Comparison of ENCODE assay signal across 21 cellular contexts in genomic region chr11:104650234-104650633, GRCh38.
DNase-seq lines count a peak whose midpoint lies in the region; ATAC-seq, FAIRE-seq and TF ChIP-seq lines count a peak whose summit lies in the region.
"Had no signal": no experiment of that assay in that cellular context is flagged by ENCODE, and none has a peak within 500 bp of the region (broad histone marks: within the 10 kb centered on the region; RNA-seq: fewer than 3 reads in every experiment).

No MANE protein-coding gene starts in this region.

- POLR2A ChIA-PET in HEK293 (lab: Yijun Ruan, JAX) = no interaction called here
- POLR2A ChIA-PET in WTC11 (lab: Charles Lee) = no interaction called here

- no peak overlapping the region for H3K27ac Mint-ChIP-seq in WTC11
- H3K27ac Mint-ChIP-seq in nephron progenitor cell = no peak overlapping the region
- H3K27ac Mint-ChIP-seq: CD4-positive, alpha-beta memory T cell; stimulated activated memory B cell treated with anti-CD40 and anti-IgM and Interleukin-4, amounts not matched to agents 10 μg/mL and 1 μg/mL and 100 μg/mL, for 72 hours had no signal

- H3K9me3 Mint-ChIP-seq in WTC11 = peaks cover 30% of the 10 kb centered on the region
- peaks cover 25% of the 10 kb centered on the region for H3K9me3 Mint-ChIP-seq in nephron progenitor cell

- CTCF ChIA-PET in HEK293 (lab: Yijun Ruan, JAX) = no interaction called here
- CTCF ChIA-PET in WTC11 (lab: Charles Lee) = no interaction called here

- DNase-seq in activated CD8-positive, alpha-beta memory T cell treated with anti-CD3 and anti-CD28 coated beads, Interleukin-2, amount 50 U/mL, for 48 hours = peak; percentile 52
- no peak for DNase-seq in activated CD8-positive, alpha-beta memory T cell treated with anti-CD3 and anti-CD28 coated beads for 24 hours
- peak; percentile 40 for DNase-seq in WTC11 (ENCODE audit: low spot score)
- peak; percentile 12 for DNase-seq in nephron progenitor cell
- no peak for DNase-seq in frontal cortex (ENCODE audit: low spot score in 2 of 2)
- no peak for DNase-seq in brain microvascular endothelial cell
- DNase-seq in NCI-H2107 (lab: John Stamatoyannopoulos, UW) = no peak
- DNase-seq: CD4-positive, alpha-beta memory T cell; effector memory CD4-positive, alpha-beta T cell; GM23248; head of caudate nucleus; NCI-H1417 treated with DMSO at 0.1 percent for 48 hours; right cardiac atrium; SK-N-SH had no signal

- H3K4me1 ChIP-seq in HEK293 (ENCODE audit: control insufficient read depth, insufficient read depth, low read length) = no peaks in the 10 kb centered on the region
- H3K4me1 ChIP-seq: ascending aorta had no signal

- H3K4me3 ChIP-seq in HEK293 (ENCODE audit: low read depth, low read length) (no peak overlapping the region), brain microvascular endothelial cell (ENCODE audit: low read depth, low read length) (no peak overlapping the region)
- H3K4me3 ChIP-seq: ascending aorta, GM23248, thoracic aorta had no signal

- no peaks in the 10 kb centered on the region for H3K9me3 ChIP-seq in HEK293 (ENCODE audit: control insufficient read depth, insufficient read depth, low read depth, low read length)
- H3K9me3 ChIP-seq: ascending aorta, SK-N-SH, thoracic aorta had no signal

- H3K27ac ChIP-seq in HEK293 (ENCODE audit: extremely low read depth, low read depth, low read length) (no peak overlapping the region), brain microvascular endothelial cell (no peak overlapping the region)
- H3K27ac ChIP-seq: ascending aorta, GM23248, thoracic aorta had no signal

- H3K4me1 Mint-ChIP-seq in WTC11 (peaks cover 25% of the 10 kb centered on the region), nephron progenitor cell (peaks cover 31% of the 10 kb centered on the region)
- H3K4me1 Mint-ChIP-seq: stimulated activated memory B cell treated with anti-CD40 and anti-IgM and Interleukin-4, amounts not matched to agents 10 μg/mL and 1 μg/mL and 100 μg/mL, for 72 hours had no signal

- H3K4me3 Mint-ChIP-seq in WTC11 = no peak overlapping the region
- no peak overlapping the region for H3K4me3 Mint-ChIP-seq in nephron progenitor cell
- H3K4me3 Mint-ChIP-seq: CD4-positive, alpha-beta memory T cell; stimulated activated memory B cell treated with anti-CD40 and anti-IgM and Interleukin-4, amounts not matched to agents 10 μg/mL and 1 μg/mL and 100 μg/mL, for 72 hours had no signal

- no peak for TF ChIP-seq CTCF in HEK293 (tag by site-specific recombination; IDR thresholded peaks at IDR 0.05)
- TF ChIP-seq CTCF in WTC11 (IDR thresholded peaks at IDR 0.05) = no peak
- TF ChIP-seq CTCF in nephron progenitor cell (IDR thresholded peaks at IDR 0.05) = no peak
- TF ChIP-seq CTCF in brain microvascular endothelial cell (IDR thresholded peaks at IDR 0.05; ENCODE audit: low read depth, low read length, missing control alignments) = no peak

- in situ Hi-C loops in brain microvascular endothelial cell (cut with HindIII; ENCODE audit: low pct_ligation_motif_present, low sequenced_read_pairs) = no loop called here

- no peak for ATAC-seq in WTC11
- ATAC-seq: activated CD4-positive, CD25-positive, alpha-beta regulatory T cell treated with anti-CD3 and anti-CD28 coated beads, Interleukin-2, amount 50 U/mL, for 24 hours; right cardiac atrium; stimulated activated memory B cell treated with anti-CD40 and anti-IgM and Interleukin-4, amounts not matched to agents 10 μg/mL and 1 μg/mL and 100 μg/mL, for 72 hours had no signal

- H3K36me3 Mint-ChIP-seq in WTC11 (peaks cover 26% of the 10 kb centered on the region), nephron progenitor cell (ENCODE audit: low read depth) (peaks cover 19% of the 10 kb centered on the region)
- H3K36me3 Mint-ChIP-seq: CD4-positive, alpha-beta memory T cell had no signal

- no peaks in the 10 kb centered on the region for H3K27me3 ChIP-seq in brain microvascular endothelial cell (replicated peaks)
- H3K27me3 ChIP-seq: ascending aorta had no signal

- H3K27me3 Mint-ChIP-seq in WTC11 (ENCODE audit: low read depth) (no peaks in the 10 kb centered on the region), nephron progenitor cell (ENCODE audit: low read depth, poor library complexity) (no peaks in the 10 kb centered on the region)
- H3K27me3 Mint-ChIP-seq: CD4-positive, alpha-beta memory T cell; stimulated activated memory B cell treated with anti-CD40 and anti-IgM and Interleukin-4, amounts not matched to agents 10 μg/mL and 1 μg/mL and 100 μg/mL, for 72 hours had no signal

- FAIRE-seq in frontal cortex (lab: Jason Lieb, UNC) = no peak
- FAIRE-seq: GM18507, islet of Langerhans had no signal

- no peaks in the 10 kb centered on the region for H3K36me3 ChIP-seq in HEK293 (ENCODE audit: control insufficient read depth in 2 of 2, insufficient read depth in 1 of 2, low read length in 2 of 2)
- H3K36me3 ChIP-seq in brain microvascular endothelial cell (replicated peaks) = no peaks in the 10 kb centered on the region
- H3K36me3 ChIP-seq: ascending aorta, thoracic aorta had no signal

TF ChIP-seq in HEK293, 187 proteins besides CTCF, POLR2A, EP300 and RAD21:
- TF ChIP-seq HOXC10 (CRISPR knock-in tag; IDR thresholded peaks at IDR 0.05) (no peak), ZNF394 (tag by site-specific recombination; IDR thresholded peaks at IDR 0.05; ENCODE audit: borderline replicate concordance) (no peak), ZNF174 (tag by site-specific recombination; IDR thresholded peaks at IDR 0.05) (no peak), SETDB1 (IDR thresholded peaks at IDR 0.05; ENCODE audit: insufficient read length, low read length) (peak; percentile 96), GLI2 (tag by site-specific recombination; IDR thresholded peaks at IDR 0.05; ENCODE audit: borderline replicate concordance, low read depth) (no peak), TRIM28 (IDR thresholded peaks at IDR 0.05; ENCODE audit: borderline replicate concordance, low read length) (peak; percentile 93), ZFP41 (tag by site-specific recombination; IDR thresholded peaks at IDR 0.05; ENCODE audit: borderline replicate concordance) (no peak), ZNF19 (tag by site-specific recombination; IDR thresholded peaks at IDR 0.05; ENCODE audit: low read depth) (no peak), ZNF121 (tag by site-specific recombination; IDR thresholded peaks at IDR 0.05) (no peak)

TF ChIP-seq in WTC11, 78 proteins besides CTCF, POLR2A, EP300 and RAD21:
- no peak for TF ChIP-seq NR1H2 (CRISPR knock-in tag; IDR thresholded peaks at IDR 0.05)
- 0 out of 2 replicates have a peak, but pooled peaks have one; percentile 19 for TF ChIP-seq AR (CRISPR knock-in tag; IDR thresholded peaks at IDR 0.05)
- no peak for TF ChIP-seq ZNF281 (CRISPR knock-in tag; IDR thresholded peaks at IDR 0.05)

Comparison
In these comparisons a context has a peak if more than half of its experiments do, and no peak if none do; other contexts are left out.
1. DNase-seq: peak in activated CD8-positive, alpha-beta memory T cell treated with anti-CD3 and anti-CD28 coated beads, Interleukin-2, amount 50 U/mL, for 48 hours (single experiment), WTC11 (single experiment) and nephron progenitor cell (single experiment); none in activated CD8-positive, alpha-beta memory T cell treated with anti-CD3 and anti-CD28 coated beads for 24 hours (single experiment), frontal cortex (0 of 2), brain microvascular endothelial cell (single experiment) and NCI-H2107 (single experiment).